In genomic region chr14:23379331-23380196, GRCh38 we compare ENCODE assay signal across 8 cellular contexts. TPM values are rescaled to one million over a fixed set of nuclear protein-coding genes. Genes with fewer than 3 reads are reported as not detected.
DNase-seq lines count a peak whose midpoint lies in the region; ATAC-seq and TF ChIP-seq lines count a peak whose summit lies in the region.

No MANE protein-coding gene starts in this region.

- intact Hi-C loops in thyroid gland (cut with DNase I): loop anchor here (2.0 to 10.0 kb wide), 3 partner anchors 53 to 265 kb away; partner anchors contain the start of gene CEBPE

- DNase-seq in AG10803 (ENCODE audit: low read depth): peak; percentile 9
- DNase-seq in GM23338 (ENCODE audit: low spot score): peak; percentile 75
- DNase-seq in NCI-H69 (lab: John Stamatoyannopoulos, UW): peak; percentile 83
- peak; percentile 74 for DNase-seq in activated CD8-positive, alpha-beta memory T cell treated with anti-CD3 and anti-CD28 coated beads, Interleukin-2, amount 50 U/mL, for 4 hours
- peak; percentile 78 to 83 for DNase-seq in thyroid gland

- H2AFZ ChIP-seq in GM23338: no peak overlapping the region

- H3K9me2 ChIP-seq in GM23338 (ENCODE audit: insufficient read depth): no peaks in the 10 kb centered on the region

- ATAC-seq in GM23338: peak; percentile 81
- ATAC-seq in esophagus mucosa: peak; percentile 96
- ATAC-seq in GM18870 (IDR thresholded peaks at IDR 0.05; ENCODE audit: unreplicated experiment): no peak

- TF ChIP-seq POLR2A in thyroid gland (IDR thresholded peaks at IDR 0.05): no peak

- H3K9me3 Mint-ChIP-seq in GM23338: no peaks in the 10 kb centered on the region; the same call in 2 of the 3 replicates

- H3K4me3 Mint-ChIP-seq in GM23338: no peak overlapping the region

- H3K27ac ChIP-seq in GM23338 (ENCODE audit: low read depth) (no peak overlapping the region), neutrophil (no peak overlapping the region), thyroid gland (no peak overlapping the region)

- H3K4me1 ChIP-seq in GM23338 (ENCODE audit: insufficient read depth): peaks cover 9% of the 10 kb centered on the region; the same call in 1 of the 2 replicates
- no peaks in the 10 kb centered on the region for H3K4me1 ChIP-seq in neutrophil (ENCODE audit: control insufficient read depth in 1 of 2, insufficient read depth in 1 of 2, low read depth in 1 of 2, low read length in 1 of 2)
- H3K4me1 ChIP-seq in thyroid gland: no peaks in the 10 kb centered on the region

- peaks cover 25% of the 10 kb centered on the region for H3K27me3 Mint-ChIP-seq in GM23338 (ENCODE audit: insufficient read depth, low read depth, poor library complexity)

- H3K4me2 ChIP-seq in GM23338: no peak overlapping the region

- 36 to 39% methylated on average over 12 to 13 of the region's 13 CpGs for WGBS in thyroid gland, 2 donors

- no peaks in the 10 kb centered on the region for H3K36me3 Mint-ChIP-seq in GM23338 (ENCODE audit: low read depth)

- no peaks in the 10 kb centered on the region for H3K9me3 ChIP-seq in neutrophil
- no peaks in the 10 kb centered on the region for H3K9me3 ChIP-seq in thyroid gland

- H4K20me1 ChIP-seq in GM23338 (replicated peaks; ENCODE audit: insufficient read depth): no peaks in the 10 kb centered on the region; the same call in 1 of the 2 replicates

- H3K79me2 ChIP-seq in GM23338 (replicated peaks; ENCODE audit: insufficient read depth): no peaks in the 10 kb centered on the region

- H3K27me3 ChIP-seq in GM23338 (ENCODE audit: insufficient read depth) (peaks cover 31% of the 10 kb centered on the region; the same call in 1 of the 2 replicates), neutrophil (peaks cover 13% of the 10 kb centered on the region), thyroid gland (no peaks in the 10 kb centered on the region)

- H3K4me1 Mint-ChIP-seq in GM23338: peaks cover 19% of the 10 kb centered on the region

- no peak overlapping the region for H3K27ac Mint-ChIP-seq in GM23338

- H3F3A ChIP-seq in GM23338 (replicated peaks; ENCODE audit: low read depth): no peaks in the 10 kb centered on the region

- peak; percentile 96 for TF ChIP-seq CTCF in AG10803 (conservative IDR thresholded peaks at IDR 0.05; ENCODE audit: low read length)
- TF ChIP-seq CTCF in GM23338 (conservative IDR thresholded peaks at IDR 0.05; ENCODE audit: low read depth in 2 of 2): peak; percentile 95 to 98
- peak; percentile 56 for TF ChIP-seq CTCF in neutrophil (IDR thresholded peaks at IDR 0.05)
- peak; percentile 74 to 97 (median 90) for TF ChIP-seq CTCF in thyroid gland (IDR thresholded peaks at IDR 0.05)

- H3K36me3 ChIP-seq in GM23338 (ENCODE audit: insufficient read depth): no peaks in the 10 kb centered on the region
- no peaks in the 10 kb centered on the region for H3K36me3 ChIP-seq in neutrophil
- no peaks in the 10 kb centered on the region for H3K36me3 ChIP-seq in thyroid gland

- H3K4me3 ChIP-seq in AG10803 (ENCODE audit: low read length) (no peak overlapping the region), GM23338 (no peak overlapping the region), neutrophil (ENCODE audit: low read depth in 1 of 2, low read length in 1 of 2) (no peak overlapping the region), thyroid gland (replicated peaks in 1 of 3) (no peak overlapping the region)

TF ChIP-seq in GM23338, 12 proteins besides CTCF, POLR2A, EP300 and RAD21 (continues in another document):
- TF ChIP-seq ZNF462 (CRISPR knock-in tag; IDR thresholded peaks at IDR 0.05) (no peak), ETS1 (IDR thresholded peaks at IDR 0.05) (no peak), STAT1 (IDR thresholded peaks at IDR 0.05; ENCODE audit: unreplicated experiment) (no peak), CREB1 (CRISPR knock-in tag; IDR thresholded peaks at IDR 0.05; ENCODE audit: low read depth) (no peak), NANOG (IDR thresholded peaks at IDR 0.05; ENCODE audit: borderline replicate concordance) (no peak), JUNB (IDR thresholded peaks at IDR 0.05; ENCODE audit: unreplicated experiment) (no peak), POLR2AphosphoS5 (IDR thresholded peaks at IDR 0.05; ENCODE audit: low read depth) (no peak)

RNA-seq across cellular contexts. Expression of gene CMTM5, which starts 2.7 kb away (rescaled TPM):
- total RNA-seq in GM23338 (2014; rRNA removed; shearing (Covaris generic)): 0.24 and 0.27 TPM in 2 replicates
- polyA plus RNA-seq in GM23338 (2016; fragmentation: Nextera tagmentation; extraction: Ambion mirVana): not detected in 2 replicates
- not detected for total RNA-seq in esophagus mucosa
- total RNA-seq in thyroid gland: 1 to 10 TPM in 1 of 4 donors, not detected in 3; 1.5 TPM

RNA-seq across cellular contexts. Expression of gene IL25, which starts 7.0 kb away (rescaled TPM):
- not detected in 2 replicates for total RNA-seq in GM23338 (2014; rRNA removed; shearing (Covaris generic))
- not detected in 2 replicates for polyA plus RNA-seq in GM23338 (2016; fragmentation: Nextera tagmentation; extraction: Ambion mirVana)
- total RNA-seq in esophagus mucosa: not detected
- total RNA-seq in thyroid gland: not detected

RNA-seq across cellular contexts. Expression of gene EFS, which starts 14.6 kb away (rescaled TPM):
- total RNA-seq in GM23338 (2014; rRNA removed; shearing (Covaris generic)): 13.6 and 18.9 TPM in 2 replicates
- polyA plus RNA-seq in GM23338 (2016; fragmentation: Nextera tagmentation; extraction: Ambion mirVana): 5.1 and 6.4 TPM in 2 replicates
- total RNA-seq in esophagus mucosa (27.6 TPM), thyroid gland (10 to 100 TPM in 1 of 4 donors, 1 to 10 TPM in 3; 7.0 to 12.9 (median 8.6) TPM)

RNA-seq across cellular contexts. Expression of gene SLC22A17, which starts 26.9 kb away (rescaled TPM):
- 52.6 and 56.6 TPM in 2 replicates for total RNA-seq in GM23338 (2014; rRNA removed; shearing (Covaris generic))
- 28.6 and 29.5 TPM in 2 replicates for polyA plus RNA-seq in GM23338 (2016; fragmentation: Nextera tagmentation; extraction: Ambion mirVana)
- 2.0 TPM for total RNA-seq in esophagus mucosa
- total RNA-seq in thyroid gland: 10 to 100 TPM; 27.5 to 94.2 (median 53.7) TPM

RNA-seq across cellular contexts. Expression of gene MYH6, which starts 28.5 kb away (rescaled TPM):
- total RNA-seq in GM23338 (2014; rRNA removed; shearing (Covaris generic)): 0.03 and 0.23 TPM in 2 replicates
- polyA plus RNA-seq in GM23338 (2016; fragmentation: Nextera tagmentation; extraction: Ambion mirVana): 0.10 and 2.1 TPM in 2 replicates
- total RNA-seq in esophagus mucosa (not detected), thyroid gland (not detected)

Comparison
In these comparisons a context has a peak if more than half of its experiments do, and no peak if none do; other contexts are left out.
1. DNase-seq: peak in every context shown above with its lines; median percentile 83 in NCI-H69; 80 in thyroid gland; 75 in GM23338; 74 in activated CD8-positive, alpha-beta memory T cell treated with anti-CD3 and anti-CD28 coated beads, Interleukin-2, amount 50 U/mL, for 4 hours; 9 in AG10803.